In genomic region chr13:28239374-28239773, GRCh38 we compare ENCODE assay signal across 17 cellular contexts.
DNase-seq lines count a peak whose midpoint lies in the region; ATAC-seq and TF ChIP-seq lines count a peak whose summit lies in the region.
"Had no signal": no experiment of that assay in that cellular context is flagged by ENCODE, and none has a peak within 500 bp of the region (broad histone marks: within the 10 kb centered on the region; RNA-seq: fewer than 3 reads in every experiment).

No MANE protein-coding gene starts in this region.

- peaks cover 50% of the 10 kb centered on the region for H3K4me1 Mint-ChIP-seq in GM23338

- H4K20me1 ChIP-seq in GM23338 (replicated peaks; ENCODE audit: insufficient read depth): no peaks in the 10 kb centered on the region

- TF ChIP-seq CTCF in A673 (conservative IDR thresholded peaks at IDR 0.05; ENCODE audit: low read depth, low read length) (no peak), GM23338 (conservative IDR thresholded peaks at IDR 0.05; ENCODE audit: low read depth in 2 of 2) (no peak), cardiac fibroblast (IDR thresholded peaks at IDR 0.05; ENCODE audit: low read depth, low read length) (no peak)

- peaks cover 20% of the 10 kb centered on the region; the same call in 2 of the 3 replicates for H3K36me3 Mint-ChIP-seq in GM23338 (ENCODE audit: low read depth)

- H3K27me3 Mint-ChIP-seq in GM23338 (ENCODE audit: insufficient read depth, low read depth, poor library complexity): no peaks in the 10 kb centered on the region
- H3K27me3 Mint-ChIP-seq: activated naive CD8-positive, alpha-beta T cell treated with anti-CD3 and anti-CD28 coated beads for 36 hours had no signal

- ATAC-seq in GM23338 (no peak), GM19463 (IDR thresholded peaks at IDR 0.05; ENCODE audit: unreplicated experiment) (no peak), HG02870 (IDR thresholded peaks at IDR 0.05; ENCODE audit: unreplicated experiment) (no peak), GM18873 (IDR thresholded peaks at IDR 0.05; ENCODE audit: low FRiP score, unreplicated experiment) (no peak)

- H3K27ac ChIP-seq in A673 (ENCODE audit: low read depth, low read length, poor library complexity, severe bottlenecking) (no peak overlapping the region), GM23338 (ENCODE audit: low read depth) (peak overlapping the region; percentile 20; the same call in 1 of the 2 replicates)
- H3K27ac ChIP-seq: KMS-11, RWPE1, skin epidermis, stomach had no signal

- peak overlapping the region; percentile 89 for H3K27ac Mint-ChIP-seq in GM23338
- H3K27ac Mint-ChIP-seq: activated naive CD8-positive, alpha-beta T cell treated with anti-CD3 and anti-CD28 coated beads for 36 hours had no signal

- intact Hi-C loops in A673 (cut with micrococcal nuclease; ENCODE audit: unreplicated experiment): no loop called here

- H3K9me2 ChIP-seq in GM23338 (ENCODE audit: insufficient read depth): no peaks in the 10 kb centered on the region

- H3K36me3 ChIP-seq in A673 (ENCODE audit: insufficient read depth, low read length, poor library complexity, severe bottlenecking) (no peaks in the 10 kb centered on the region), GM23338 (ENCODE audit: insufficient read depth) (no peaks in the 10 kb centered on the region)

- CTCF ChIA-PET in A673 (lab: Charles Lee): no interaction called here

- POLR2A ChIA-PET in A673 (lab: Charles Lee; ENCODE audit: low non-redundant PET): no interaction called here

- H3K9me3 ChIP-seq in A673 (ENCODE audit: low read depth, low read length, poor library complexity, severe bottlenecking): no peaks in the 10 kb centered on the region
- H3K9me3 ChIP-seq: stomach had no signal

- no peak overlapping the region for H3K4me2 ChIP-seq in GM23338
- H3K4me2 ChIP-seq: KMS-11 had no signal

- H3K4me1 ChIP-seq in A673 (ENCODE audit: insufficient read depth, low read length, poor library complexity, severe bottlenecking) (peaks cover 3% of the 10 kb centered on the region), GM23338 (ENCODE audit: insufficient read depth) (peaks cover 29% of the 10 kb centered on the region)
- H3K4me1 ChIP-seq: stomach had no signal

- no peaks in the 10 kb centered on the region for H3F3A ChIP-seq in GM23338 (replicated peaks; ENCODE audit: low read depth)

- DNase-seq in A673 (ENCODE audit: low spot score) (peak; percentile 9), GM23338 (ENCODE audit: low spot score) (no peak), cardiac fibroblast (ENCODE audit: low read depth in 2 of 2) (peak; percentile 88 to 92), medulla oblongata (ENCODE audit: extremely low spot score) (peak; percentile 12), NCI-H2227 (lab: John Stamatoyannopoulos, UW; ENCODE audit: unreplicated experiment) (no peak)
- DNase-seq: activated naive CD8-positive, alpha-beta T cell treated with anti-CD3 and anti-CD28 coated beads for 36 hours; hippocampal formation; NCI-H1694; NCI-H82; stomach; T-helper 2 cell had no signal

- no TSS peak for BruUV-seq in A673 (replicated peaks; lab: Mats Ljungman, UMichigan)

- H3K4me3 Mint-ChIP-seq in GM23338: no peak overlapping the region
- H3K4me3 Mint-ChIP-seq: activated naive CD8-positive, alpha-beta T cell treated with anti-CD3 and anti-CD28 coated beads for 36 hours had no signal

- no peak overlapping the region for H2AFZ ChIP-seq in GM23338

- no peak overlapping the region for H3K4me3 ChIP-seq in A673 (ENCODE audit: low read depth, low read length, poor library complexity, severe bottlenecking)
- no peak overlapping the region for H3K4me3 ChIP-seq in GM23338
- no peak overlapping the region for H3K4me3 ChIP-seq in cardiac fibroblast (replicated peaks in 1 of 2; ENCODE audit: low read depth in 2 of 2, low read length in 2 of 2)
- H3K4me3 ChIP-seq: skin epidermis, stomach had no signal

- no peaks in the 10 kb centered on the region for H3K27me3 ChIP-seq in A673 (replicated peaks; ENCODE audit: insufficient read depth, low read depth, low read length, poor library complexity)
- no peaks in the 10 kb centered on the region for H3K27me3 ChIP-seq in GM23338 (ENCODE audit: insufficient read depth)
- H3K27me3 ChIP-seq: stomach had no signal

- H3K9me3 Mint-ChIP-seq in GM23338: no peaks in the 10 kb centered on the region
- H3K9me3 Mint-ChIP-seq: activated naive CD8-positive, alpha-beta T cell treated with anti-CD3 and anti-CD28 coated beads for 36 hours had no signal

- no peaks in the 10 kb centered on the region for H3K79me2 ChIP-seq in GM23338 (replicated peaks; ENCODE audit: insufficient read depth)

TF ChIP-seq in GM23338, 12 proteins besides CTCF, POLR2A, EP300 and RAD21:
- no peak for TF ChIP-seq EZH2phosphoT487 (IDR thresholded peaks at IDR 0.05; ENCODE audit: unreplicated experiment)
- no peak for TF ChIP-seq NANOG (IDR thresholded peaks at IDR 0.05; ENCODE audit: borderline replicate concordance)
- TF ChIP-seq EZH2 (IDR thresholded peaks at IDR 0.05; ENCODE audit: low read depth, unreplicated experiment): no peak
- no peak for TF ChIP-seq CREB1 (CRISPR knock-in tag; IDR thresholded peaks at IDR 0.05; ENCODE audit: low read depth)
- TF ChIP-seq ETS1 (IDR thresholded peaks at IDR 0.05): no peak
- no peak for TF ChIP-seq STAT1 (IDR thresholded peaks at IDR 0.05; ENCODE audit: unreplicated experiment)
TF ChIP-seq in GM23338: peak in this region for 0.

Comparison
In these comparisons a context has a peak if more than half of its experiments do, and no peak if none do; other contexts are left out.
1. DNase-seq: peak in A673 (single experiment), cardiac fibroblast (2 of 2) and medulla oblongata (single experiment); none in GM23338 (single experiment) and NCI-H2227 (single experiment).